In the genomic region with DNA sequence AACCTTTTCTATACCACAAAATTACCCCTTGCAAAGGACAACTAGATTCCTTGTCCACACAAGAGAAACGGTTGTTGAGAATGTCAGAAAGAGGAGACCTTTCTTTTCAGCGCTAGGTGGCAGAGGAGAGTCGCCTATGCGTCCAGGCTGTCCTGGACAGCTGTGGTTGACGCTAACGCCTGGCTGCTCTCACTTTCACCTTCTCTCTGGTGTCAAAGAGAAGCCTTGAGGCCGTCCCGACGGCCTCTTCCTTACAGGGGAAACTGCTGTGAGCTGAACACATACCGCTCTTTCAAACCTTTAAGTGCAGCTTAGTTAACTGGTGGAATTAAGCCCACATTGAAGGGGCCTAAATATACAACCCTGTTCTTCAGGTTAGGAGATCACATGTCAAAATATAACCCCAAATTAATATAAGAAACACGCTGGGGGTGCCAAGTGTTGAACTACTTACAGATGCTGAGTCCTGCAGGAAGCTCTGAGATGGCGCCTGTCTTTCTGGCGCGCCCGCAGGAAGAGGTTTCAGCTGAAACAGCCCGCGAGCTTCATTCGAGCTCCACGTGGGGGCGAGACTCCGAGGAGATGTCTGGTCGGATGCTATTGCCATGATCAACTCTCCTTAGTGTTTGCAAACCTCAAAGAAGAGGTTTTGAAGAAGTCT, we compare ENCODE assay signal across 8 cellular contexts. TPM values are rescaled to one million over a fixed set of nuclear protein-coding genes. Genes with fewer than 3 reads are reported as not detected.
DNase-seq lines count a peak whose midpoint lies in the region; ATAC-seq and TF ChIP-seq lines count a peak whose summit lies in the region.

No MANE protein-coding gene starts in this region.

- peak; percentile 67 for DNase-seq in GM12864 (ENCODE audit: low read depth)
- peak; percentile 83 for DNase-seq in MV-4-11 (lab: John Stamatoyannopoulos, UW)
- DNase-seq in T follicular helper cell (ENCODE audit: low read depth): peak; percentile 31
- DNase-seq in amniotic epithelial cell (ENCODE audit: low read depth): peak; percentile 58
- peak; percentile 65 for DNase-seq in right atrium auricular region (ENCODE audit: low spot score)
- DNase-seq in renal cortical epithelial cell (ENCODE audit: low read depth): peak; percentile 61
- DNase-seq in cerebellar nuclear complex (lab: John Stamatoyannopoulos, UW): no peak

- TF ChIP-seq CTCF in GM12864 (IDR thresholded peaks at IDR 0.05; ENCODE audit: low read depth, low read length, missing control alignments): peak; percentile 96
- TF ChIP-seq CTCF in right atrium auricular region (IDR thresholded peaks at IDR 0.05): peak; percentile 58 to 89

- H3K27ac ChIP-seq in right atrium auricular region: no peak overlapping the region

- no peaks in the 10 kb centered on the region for H3K27me3 ChIP-seq in right atrium auricular region

- ATAC-seq in HG02571 (IDR thresholded peaks at IDR 0.05; ENCODE audit: unreplicated experiment): peak; percentile 99

- H3K4me1 ChIP-seq in right atrium auricular region: no peaks in the 10 kb centered on the region

- H3K9me3 ChIP-seq in right atrium auricular region: no peaks in the 10 kb centered on the region

- H3K4me3 ChIP-seq in GM12864 (ENCODE audit: low read depth, low read length) (peak overlapping the region; percentile 6; the same call in 1 of the 2 replicates), right atrium auricular region (peak overlapping the region in 1 of 2 donors; percentile 27)

- H3K36me3 ChIP-seq in right atrium auricular region: no peaks in the 10 kb centered on the region

RNA-seq across cellular contexts. Expression of gene KBTBD8, which starts 26.1 kb away (rescaled TPM):
- total RNA-seq in right atrium auricular region (1 to 10 TPM; 4.4 to 6.9 TPM), renal cortical epithelial cell (2.7 and 7.1 TPM in 2 replicates)

Comparison
In these comparisons a context has a peak if more than half of its experiments do, and no peak if none do; other contexts are left out.
1. DNase-seq: peak in GM12864 (single experiment), MV-4-11 (single experiment), T follicular helper cell (single experiment), amniotic epithelial cell (single experiment), right atrium auricular region (single experiment) and renal cortical epithelial cell (single experiment); none in cerebellar nuclear complex (0 of 2).